21 cellular contexts compared by ENCODE assay signal in the genomic region with DNA sequence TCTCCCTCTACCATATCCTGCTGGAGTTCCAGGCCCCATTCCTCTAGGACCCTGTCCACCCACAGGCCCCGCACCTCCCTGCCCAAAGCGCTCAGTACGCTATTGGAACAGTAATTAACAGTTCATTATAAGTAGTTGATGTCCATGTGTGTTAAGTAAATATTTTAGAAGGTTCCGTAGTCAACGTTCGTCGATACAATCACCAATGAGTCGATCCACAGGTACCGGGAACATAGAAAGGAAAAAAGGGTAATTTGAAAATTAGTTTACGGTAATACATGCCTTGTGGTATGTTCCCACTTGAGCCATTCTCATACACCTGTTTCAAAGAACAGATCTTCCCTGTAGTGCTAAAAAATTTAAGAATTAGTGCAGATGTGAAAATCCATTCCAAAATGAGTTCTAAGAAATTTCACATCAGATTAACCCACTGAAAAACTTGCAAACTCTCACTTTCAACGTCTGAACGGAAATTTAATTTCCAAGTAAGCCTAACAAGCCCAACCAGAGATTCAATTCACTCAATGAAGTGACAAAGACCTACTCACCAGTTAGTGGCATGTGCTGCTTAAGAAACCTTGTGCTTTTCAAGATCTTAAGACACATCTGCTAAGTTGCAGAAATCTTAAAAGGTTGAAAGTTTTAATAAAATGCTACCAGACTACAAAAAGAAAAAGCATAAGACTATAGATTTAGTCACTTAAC. TPM values are rescaled to one million over a fixed set of nuclear protein-coding genes. Genes with fewer than 3 reads are reported as not detected.
DNase-seq lines count a peak whose midpoint lies in the region; ATAC-seq and TF ChIP-seq lines count a peak whose summit lies in the region.
"Had no signal": no experiment of that assay in that cellular context is flagged by ENCODE, and none has a peak within 500 bp of the region (broad histone marks: within the 10 kb centered on the region; RNA-seq: fewer than 3 reads in every experiment).

No MANE protein-coding gene starts in this region.

- H3K9me3 ChIP-seq in neural progenitor cell (ENCODE audit: low read depth): no peaks in the 10 kb centered on the region
- H3K9me3 ChIP-seq: A549, left ventricle myocardium inferior, upper lobe of right lung had no signal

- peaks cover 23% of the 10 kb centered on the region for H3K4me1 ChIP-seq in neural progenitor cell

- H3K9me3 Mint-ChIP-seq in activated CD8-positive, alpha-beta memory T cell treated with anti-CD3 and anti-CD28 coated beads, Interleukin-2, amount 10 ng/mL, durations not matched to agents 7 days and 5 days (ENCODE audit: low read depth): no peaks in the 10 kb centered on the region
- H3K9me3 Mint-ChIP-seq in T-cell (no peaks in the 10 kb centered on the region), neural progenitor cell (no peaks in the 10 kb centered on the region)
- H3K9me3 Mint-ChIP-seq in central memory CD8-positive, alpha-beta T cell: no peaks in the 10 kb centered on the region
- H3K9me3 Mint-ChIP-seq: stimulated activated memory B cell treated with anti-CD40 and anti-IgM and Interleukin-4, amounts not matched to agents 10 μg/mL and 1 μg/mL and 100 μg/mL, for 72 hours had no signal

- H3K79me2 ChIP-seq in neural progenitor cell (ENCODE audit: low read depth): peaks cover 100% of the 10 kb centered on the region

- peaks cover 95% of the 10 kb centered on the region for H3F3A ChIP-seq in neural progenitor cell (ENCODE audit: low read depth)

- CTCF ChIA-PET in activated CD8-positive, alpha-beta memory T cell treated with anti-CD3 and anti-CD28 coated beads, Interleukin-2, amount 10 ng/mL, durations not matched to agents 7 days and 5 days (lab: Charles Lee): interaction anchor here (1.9 kb wide), 1 partner anchor 318 kb away, joined by 4 read pairs; no protein-coding TSS in a partner anchor
- CTCF ChIA-PET in T-cell (lab: Charles Lee): no interaction called here

- H2AFZ ChIP-seq in neural progenitor cell (replicated peaks): no peak overlapping the region

- H3K4me2 ChIP-seq in neural progenitor cell: peak overlapping the region; percentile 16
- H3K4me2 ChIP-seq: KMS-11 had no signal

- DNase-seq in activated CD8-positive, alpha-beta memory T cell treated with anti-CD3 and anti-CD28 coated beads, Interleukin-2, amount 10 ng/mL, durations not matched to agents 7 days and 5 days: no peak
- DNase-seq in activated CD8-positive, alpha-beta memory T cell treated with anti-CD3 and anti-CD28 coated beads for 24 hours: no peak
- DNase-seq in T-cell: no peak
- no peak for DNase-seq in central memory CD8-positive, alpha-beta T cell (ENCODE audit: low spot score in 2 of 2)
- DNase-seq in neural progenitor cell (ENCODE audit: low spot score): no peak
- DNase-seq in MV-4-11 (lab: John Stamatoyannopoulos, UW): no peak
- DNase-seq in anterior cingulate cortex (lab: John Stamatoyannopoulos, UW): no peak
- DNase-seq: activated CD8-positive, alpha-beta memory T cell treated with anti-CD3 and anti-CD28 coated beads, Interleukin-2, amount 50 U/mL, for 4 hours; left ventricle myocardium inferior; NCI-H1417; NCI-H226; NK-92 treated with Interleukin-12 subunit alpha and Interleukin-12 subunit beta, amount 100 ng/mL, for 24 hours; posterior cingulate gyrus; RPMI8226; SW 1271; upper lobe of right lung had no signal

- no peak overlapping the region for H3K9ac ChIP-seq in neural progenitor cell
- H3K9ac ChIP-seq: KMS-11 had no signal

- no peak for ATAC-seq in activated CD8-positive, alpha-beta memory T cell treated with anti-CD3 and anti-CD28 coated beads, Interleukin-2, amount 10 ng/mL, durations not matched to agents 7 days and 5 days
- no peak for ATAC-seq in T-cell (replicated peaks in 1 of 4)
- no peak for ATAC-seq in central memory CD8-positive, alpha-beta T cell (replicated peaks; ENCODE audit: extremely low read depth, poor library complexity, severe bottlenecking)
- ATAC-seq in GM21515 (IDR thresholded peaks at IDR 0.05; ENCODE audit: unreplicated experiment): no peak
- ATAC-seq: A549; stimulated activated memory B cell treated with anti-CD40 and anti-IgM and Interleukin-4, amounts not matched to agents 10 μg/mL and 1 μg/mL and 100 μg/mL, for 72 hours; upper lobe of right lung had no signal

- H3K4me3 ChIP-seq in neural progenitor cell: no peak overlapping the region
- H3K4me3 ChIP-seq: A549, left ventricle myocardium inferior, upper lobe of right lung had no signal

- no peaks in the 10 kb centered on the region for H3K27me3 ChIP-seq in neural progenitor cell
- H3K27me3 ChIP-seq: upper lobe of right lung had no signal

- H3K36me3 ChIP-seq in neural progenitor cell: peaks cover 71% of the 10 kb centered on the region

- H3K27ac ChIP-seq in neural progenitor cell: no peak overlapping the region
- H3K27ac ChIP-seq: A549, C4-2B, KMS-11, left ventricle myocardium inferior, upper lobe of right lung had no signal

- TF ChIP-seq CTCF in neural progenitor cell (IDR thresholded peaks at IDR 0.05): no peak

- H3K27ac Mint-ChIP-seq in activated CD8-positive, alpha-beta memory T cell treated with anti-CD3 and anti-CD28 coated beads, Interleukin-2, amount 10 ng/mL, durations not matched to agents 7 days and 5 days: peak overlapping the region; percentile 17
- H3K27ac Mint-ChIP-seq in T-cell (peak overlapping the region; percentile 17 to 70), neural progenitor cell (no peak overlapping the region)
- H3K27ac Mint-ChIP-seq in central memory CD8-positive, alpha-beta T cell (ENCODE audit: low read depth): peak overlapping the region; percentile 81
- H3K27ac Mint-ChIP-seq: stimulated activated memory B cell treated with anti-CD40 and anti-IgM and Interleukin-4, amounts not matched to agents 10 μg/mL and 1 μg/mL and 100 μg/mL, for 72 hours had no signal

- no peak overlapping the region for H3K4me3 Mint-ChIP-seq in activated CD8-positive, alpha-beta memory T cell treated with anti-CD3 and anti-CD28 coated beads, Interleukin-2, amount 10 ng/mL, durations not matched to agents 7 days and 5 days
- peak overlapping the region in 1 of 3 donors; percentile 49 for H3K4me3 Mint-ChIP-seq in T-cell
- peak overlapping the region; percentile 32 for H3K4me3 Mint-ChIP-seq in central memory CD8-positive, alpha-beta T cell
- H3K4me3 Mint-ChIP-seq in neural progenitor cell: no peak overlapping the region
- H3K4me3 Mint-ChIP-seq: stimulated activated memory B cell treated with anti-CD40 and anti-IgM and Interleukin-4, amounts not matched to agents 10 μg/mL and 1 μg/mL and 100 μg/mL, for 72 hours had no signal

- H3K36me3 Mint-ChIP-seq in activated CD8-positive, alpha-beta memory T cell treated with anti-CD3 and anti-CD28 coated beads, Interleukin-2, amount 10 ng/mL, durations not matched to agents 7 days and 5 days: peaks cover 93% of the 10 kb centered on the region
- H3K36me3 Mint-ChIP-seq in T-cell: peaks cover 89% of the 10 kb centered on the region
- H3K36me3 Mint-ChIP-seq in central memory CD8-positive, alpha-beta T cell (ENCODE audit: insufficient read depth): peaks cover 98% of the 10 kb centered on the region
- peaks cover 68% of the 10 kb centered on the region for H3K36me3 Mint-ChIP-seq in neural progenitor cell

- POLR2A ChIA-PET in T-cell (lab: Charles Lee): interaction anchor here (0.5 to 1.0 kb wide), 3 partner anchors 8 to 21 kb away, joined by 3 to 7 read pairs (median 4); a partner anchor contains a TSS

- peaks cover 89% of the 10 kb centered on the region for H3K4me1 Mint-ChIP-seq in activated CD8-positive, alpha-beta memory T cell treated with anti-CD3 and anti-CD28 coated beads, Interleukin-2, amount 10 ng/mL, durations not matched to agents 7 days and 5 days
- peaks cover 96 to 99% (median 97%) of the 10 kb centered on the region in 3 donors for H3K4me1 Mint-ChIP-seq in T-cell
- H3K4me1 Mint-ChIP-seq in central memory CD8-positive, alpha-beta T cell: peaks cover 94% of the 10 kb centered on the region
- H3K4me1 Mint-ChIP-seq in neural progenitor cell: peaks cover 45% of the 10 kb centered on the region

- no peaks in the 10 kb centered on the region for H3K27me3 Mint-ChIP-seq in activated CD8-positive, alpha-beta memory T cell treated with anti-CD3 and anti-CD28 coated beads, Interleukin-2, amount 10 ng/mL, durations not matched to agents 7 days and 5 days
- no peaks in the 10 kb centered on the region for H3K27me3 Mint-ChIP-seq in T-cell
- no peaks in the 10 kb centered on the region for H3K27me3 Mint-ChIP-seq in central memory CD8-positive, alpha-beta T cell
- H3K27me3 Mint-ChIP-seq in neural progenitor cell (ENCODE audit: insufficient read depth, low read depth): peaks cover 2% of the 10 kb centered on the region
- H3K27me3 Mint-ChIP-seq: stimulated activated memory B cell treated with anti-CD40 and anti-IgM and Interleukin-4, amounts not matched to agents 10 μg/mL and 1 μg/mL and 100 μg/mL, for 72 hours had no signal

- peaks cover 100% of the 10 kb centered on the region for H4K20me1 ChIP-seq in neural progenitor cell (ENCODE audit: low read depth)

RNA-seq across cellular contexts. Expression of a gene that starts 8.3 kb away (rescaled TPM):
- 100 to 1,000 TPM; 344 to 402 TPM for total RNA-seq in activated CD8-positive, alpha-beta memory T cell treated with anti-CD3 and anti-CD28 coated beads, Interleukin-2, amount 10 ng/mL, durations not matched to agents 7 days and 5 days
- total RNA-seq in T-cell: 100 to 1,000 TPM; 287 to 589 (median 319) TPM
- total RNA-seq in neural progenitor cell (ENCODE audit: low replicate concordance): 343 and 438 TPM in 2 replicates
